14 cellular contexts compared by ENCODE assay signal in genomic region chr2:207471261-207471660, GRCh38. TPM values are rescaled to one million over a fixed set of nuclear protein-coding genes. Genes with fewer than 3 reads are reported as not detected.
DNase-seq lines count a peak whose midpoint lies in the region; FAIRE-seq and TF ChIP-seq lines count a peak whose summit lies in the region.
"Had no signal": no experiment of that assay in that cellular context is flagged by ENCODE, and none has a peak within 500 bp of the region (broad histone marks: within the 10 kb centered on the region; RNA-seq: fewer than 3 reads in every experiment).

No MANE protein-coding gene starts in this region.

- no peak overlapping the region for H3K23ac ChIP-seq in H1 (ENCODE audit: insufficient read length)
- no peak overlapping the region for H3K23ac ChIP-seq in mesendoderm (ENCODE audit: low read length)

- FAIRE-seq in H1 (lab: Jason Lieb, UNC): no peak
- FAIRE-seq: A549, K562 had no signal

- no peak overlapping the region for H3K4me3 ChIP-seq in H1 (ENCODE audit: extremely low read depth in 1 of 4, insufficient read depth in 2 of 4, low read depth in 3 of 4, low read length in 4 of 4)
- H3K4me3 ChIP-seq in mesendoderm (ENCODE audit: low read length): no peak overlapping the region
- H3K4me3 ChIP-seq in mammary epithelial cell (replicated peaks in 1 of 3; ENCODE audit: insufficient read depth in 1 of 3, low read depth in 2 of 3, low read length in 3 of 3): no peak overlapping the region
- H3K4me3 ChIP-seq: A549, GM23248, K562 had no signal

- H3K27me3 ChIP-seq in H1 (replicated peaks in 1 of 4; ENCODE audit: control insufficient read depth in 3 of 4, extremely low read depth in 1 of 4, insufficient read depth in 3 of 4, low read length in 3 of 4) (no peaks in the 10 kb centered on the region), mesendoderm (ENCODE audit: insufficient read depth, low read length, poor library complexity) (no peaks in the 10 kb centered on the region), mammary epithelial cell (ENCODE audit: insufficient read depth, low read length) (no peaks in the 10 kb centered on the region)

- intact Hi-C loops in mammary epithelial cell (cut with micrococcal nuclease): loop anchor here (5.0 to 10.0 kb wide), 3 partner anchors 219 to 396 kb away; no protein-coding TSS in a partner anchor

- H3K4me2 ChIP-seq in H1 (ENCODE audit: insufficient read depth in 1 of 2, low read depth in 2 of 2, low read length in 2 of 2): no peak overlapping the region
- H3K4me2 ChIP-seq in mesendoderm (ENCODE audit: low read length): no peak overlapping the region
- H3K4me2 ChIP-seq in mammary epithelial cell (ENCODE audit: insufficient read depth, low read depth, low read length): no peak overlapping the region
- H3K4me2 ChIP-seq: A549 had no signal

- H4K8ac ChIP-seq in H1 (ENCODE audit: extremely low read depth, insufficient read depth, low read length) (no peak overlapping the region), mesendoderm (ENCODE audit: low read depth, low read length) (no peak overlapping the region)

- H2BK5ac ChIP-seq in H1 (ENCODE audit: low read depth, low read length) (no peak overlapping the region), mesendoderm (ENCODE audit: low read length) (peak overlapping the region; percentile 48)

- H3K18ac ChIP-seq in H1 (ENCODE audit: extremely low read depth, low read length) (no peak overlapping the region), mesendoderm (ENCODE audit: low read length) (no peak overlapping the region)

- H4K91ac ChIP-seq in H1 (replicated peaks; ENCODE audit: insufficient read length, low read length): no peak overlapping the region

- no peak overlapping the region for H2AK5ac ChIP-seq in H1 (ENCODE audit: low read depth, low read length)
- H2AK5ac ChIP-seq in mesendoderm (ENCODE audit: low read length): peak overlapping the region; percentile 88

- DNase-seq in HEK293T (ENCODE audit: extremely low spot score) (no peak), H1 (ENCODE audit: low read depth in 1 of 2, low spot score in 2 of 2) (no peak), mesendoderm (no peak), superior temporal gyrus (ENCODE audit: extremely low spot score) (peak; percentile 11), AG08395 (ENCODE audit: low spot score) (no peak), mammary epithelial cell (no peak), kidney tubule cell (ENCODE audit: low spot score) (no peak)
- DNase-seq: Caco-2; CD8-positive, alpha-beta memory T cell; GM23248; H9 had no signal

- no peak for TF ChIP-seq CTCF in H1 (IDR thresholded peaks at IDR 0.05; ENCODE audit: control extremely low read depth in 1 of 3, insufficient read depth in 1 of 3, low read depth in 1 of 3, low read length in 3 of 3)
- no peak for TF ChIP-seq CTCF in mammary epithelial cell (conservative IDR thresholded peaks at IDR 0.05 in 1 of 2, IDR thresholded peaks at IDR 0.05 in 1 of 2; ENCODE audit: extremely low read depth in 1 of 2, insufficient read depth in 1 of 2, low read depth in 1 of 2, low read length in 2 of 2)

- no peak overlapping the region; the same call in 1 of the 2 replicates for H2BK15ac ChIP-seq in H1 (ENCODE audit: low read length)
- H2BK15ac ChIP-seq in mesendoderm (replicated peaks; ENCODE audit: low read depth): no peak overlapping the region

- no peaks in the 10 kb centered on the region for H4K20me1 ChIP-seq in H1 (replicated peaks in 1 of 2; ENCODE audit: control insufficient read depth in 1 of 2, insufficient read depth in 2 of 2, low read length in 2 of 2)
- no peaks in the 10 kb centered on the region for H4K20me1 ChIP-seq in mammary epithelial cell (ENCODE audit: insufficient read depth, low read length)

- H3K4ac ChIP-seq in H1 (replicated peaks; ENCODE audit: insufficient read length, low read depth, low read length) (no peak overlapping the region), mesendoderm (ENCODE audit: low read depth, low read length) (no peak overlapping the region)

- no peak for TF ChIP-seq EP300 in H1 (IDR thresholded peaks at IDR 0.05; ENCODE audit: borderline replicate concordance in 1 of 2, low read depth in 2 of 2, low read length in 2 of 2)

- POLR2A ChIA-PET in HEK293T (lab: Yijun Ruan, JAX): no interaction called here
- POLR2A ChIA-PET in H1 (lab: Charles Lee; ENCODE audit: partially characterized antibody): no interaction called here

- WGBS in H1 (ENCODE audit: extremely low coverage in 1 of 2, insufficient coverage in 1 of 2, insufficient read length in 1 of 2, insufficient replicate concordance in 2 of 2, low coverage in 1 of 2, low lambda C conversion rate in 2 of 2, missing lambda C conversion rate in 1 of 2), 2 experiments: 76% methylated on average over 4 of the region's 4 CpGs; no CpG with 5 or more reads in 1 of the 2 experiments
- no CpG with 5 or more reads among the region's 4 CpGs for WGBS in mesendoderm (ENCODE audit: extremely low coverage, insufficient coverage, low lambda C conversion rate)
- WGBS in mammary epithelial cell (ENCODE audit: low coverage, missing lambda C conversion rate): 96% methylated on average over 4 of the region's 4 CpGs

- dilution Hi-C loops in mammary epithelial cell (cut with HindIII; ENCODE audit: low sequenced_read_pairs): no loop called here

- H2BK120ac ChIP-seq in H1 (replicated peaks; ENCODE audit: low read depth, low read length) (no peak overlapping the region), mesendoderm (ENCODE audit: low read depth, low read length) (no peak overlapping the region)

- H3K56ac ChIP-seq in H1 (replicated peaks; ENCODE audit: insufficient read length, low read depth, low read length) (no peak overlapping the region), mesendoderm (ENCODE audit: low read length) (peak overlapping the region; percentile 67)

- no peak overlapping the region for H3K14ac ChIP-seq in H1 (ENCODE audit: insufficient read length)

- no peak overlapping the region for H3K9ac ChIP-seq in H1 (replicated peaks in 1 of 4; ENCODE audit: extremely low read depth in 1 of 4, low read depth in 3 of 4, low read length in 3 of 4)
- H3K9ac ChIP-seq in mesendoderm (ENCODE audit: low read length): no peak overlapping the region
- H3K9ac ChIP-seq in mammary epithelial cell (ENCODE audit: insufficient read depth, low read length): no peak overlapping the region
- H3K9ac ChIP-seq: GM23248 had no signal

- CTCF ChIA-PET in HEK293T (lab: Yijun Ruan, JAX): no interaction called here
- CTCF ChIA-PET in H1 (lab: Charles Lee; ENCODE audit: partially characterized antibody): interaction anchor here (0.5 to 3.5 kb wide), 9 partner anchors 12 to 489 kb away, joined by 3 to 13 read pairs (median 4); no protein-coding TSS in a partner anchor
- CTCF ChIA-PET in mammary epithelial cell (lab: Charles Lee; ENCODE audit: low non-redundant PET): no interaction called here

- no peaks in the 10 kb centered on the region for H3K36me3 ChIP-seq in H1 (ENCODE audit: control insufficient read depth in 2 of 4, insufficient read depth in 4 of 4, low read length in 3 of 4)
- H3K36me3 ChIP-seq in mesendoderm (ENCODE audit: control insufficient read depth, insufficient read depth, low read length): no peaks in the 10 kb centered on the region
- H3K36me3 ChIP-seq in mammary epithelial cell (ENCODE audit: insufficient read depth, low read length): no peaks in the 10 kb centered on the region

- H2BK20ac ChIP-seq in H1 (ENCODE audit: low read length): 0 out of 2 replicates have a peak overlapping the region, but pooled peaks have one; percentile 52

- H4K5ac ChIP-seq in H1 (ENCODE audit: insufficient read length, low read depth, low read length): no peak overlapping the region
- H4K5ac ChIP-seq in mesendoderm (ENCODE audit: low read length): peak overlapping the region; percentile 15

- in situ Hi-C loops in mammary epithelial cell (cut with MboI; ENCODE audit: low sequenced_read_pairs in 2 of 2): loop anchor here (5.0 to 25.0 kb wide), 5 partner anchors 309 to 776 kb away; partner anchors contain the start of gene KLF7 (in 2 of the 2)

- no TSS peak for BruUV-seq in mammary epithelial cell (replicated peaks; lab: Mats Ljungman, UMichigan)

- peaks cover under 1 to 12% (median 5%) of the 10 kb centered on the region in 4 experiments; a peak in 4 of 7 replicates for H3K4me1 ChIP-seq in H1 (replicated peaks in 1 of 4; ENCODE audit: control insufficient read depth in 3 of 4, insufficient read depth in 4 of 4, low read length in 3 of 4)
- peaks cover 8% of the 10 kb centered on the region for H3K4me1 ChIP-seq in mesendoderm (ENCODE audit: control insufficient read depth, low read depth, low read length)
- peaks cover 30% of the 10 kb centered on the region for H3K4me1 ChIP-seq in mammary epithelial cell (ENCODE audit: insufficient read depth, low read length)

- no peak for TF ChIP-seq RAD21 in H1 (IDR thresholded peaks at IDR 0.05 in 1 of 2, conservative IDR thresholded peaks at IDR 0.05 in 1 of 2; ENCODE audit: low read depth in 2 of 2, low read length in 2 of 2)

- peak overlapping the region; percentile 69; the same call in 1 of the 2 replicates for H2BK12ac ChIP-seq in H1 (ENCODE audit: low read depth, low read length)

- TF ChIP-seq POLR2A in H1 (IDR thresholded peaks at IDR 0.05; ENCODE audit: control extremely low read depth in 1 of 2, low read depth in 2 of 2, low read length in 2 of 2): no peak

- H3K79me2 ChIP-seq in H1 (ENCODE audit: control insufficient read depth in 1 of 2, insufficient read depth in 2 of 2, low read length in 2 of 2): no peaks in the 10 kb centered on the region
- H3K79me2 ChIP-seq in mesendoderm (ENCODE audit: control insufficient read depth, insufficient read depth, low read length): no peaks in the 10 kb centered on the region
- H3K79me2 ChIP-seq in mammary epithelial cell (ENCODE audit: insufficient read depth, low read length): no peaks in the 10 kb centered on the region

- H3K79me1 ChIP-seq in H1 (ENCODE audit: low read depth, low read length): no peaks in the 10 kb centered on the region
- no peaks in the 10 kb centered on the region for H3K79me1 ChIP-seq in mesendoderm (ENCODE audit: low read length)

- H2AFZ ChIP-seq in H1 (ENCODE audit: low read length): no peak overlapping the region
- no peak overlapping the region for H2AFZ ChIP-seq in mammary epithelial cell (ENCODE audit: low read depth, low read length)
- H2AFZ ChIP-seq: GM23248 had no signal

- no peaks in the 10 kb centered on the region for H3K23me2 ChIP-seq in H1 (ENCODE audit: low read depth, low read length)

- H3K9me3 ChIP-seq in H1 (ENCODE audit: insufficient read depth in 2 of 2, low read depth in 1 of 2, low read length in 1 of 2) (no peaks in the 10 kb centered on the region), mammary epithelial cell (replicated peaks; ENCODE audit: insufficient read depth, low read length) (no peaks in the 10 kb centered on the region)
- H3K9me3 ChIP-seq: A549, Caco-2 had no signal

- H3K27ac ChIP-seq in H1 (ENCODE audit: low read depth, low read length) (no peak overlapping the region), mesendoderm (ENCODE audit: low read depth, low read length) (no peak overlapping the region), mammary epithelial cell (ENCODE audit: insufficient read depth, low read depth, low read length) (no peak overlapping the region)
- H3K27ac ChIP-seq: GM23248, HL-60 had no signal

RNA-seq across cellular contexts. Expression of gene CREB1, which starts 58.5 kb away (rescaled TPM):
- 97.4 and 99.0 TPM in 2 replicates for total RNA-seq in H1 (2021; fragmentation: NEBNext Ultra II Directional; extraction: Animal tissue kit (Norgen Biotek cat#: 25700))
- polyA plus RNA-seq in H1 (2011; rRNA removed) (32.2 and 46.3 TPM in 2 replicates), mammary epithelial cell (29.3 TPM)
- 42.5 TPM for polyA plus RNA-seq in H1 (2011; cell fraction: cytosol; rRNA removed)
- 69.6 TPM for polyA plus RNA-seq in H1 (2011; cell fraction: nucleus; rRNA removed)
- 46.2 to 59.9 TPM (median 57.8 TPM) in 4 replicates for polyA plus RNA-seq in H1 (2012, experiment 1 of 2)
- polyA plus RNA-seq in H1 (2012, experiment 2 of 2): 3.6 TPM
- 48.0 TPM for polyA plus RNA-seq in H1 (2013, experiment 1 of 2)
- polyA plus RNA-seq in H1 (2013, experiment 2 of 2): 52.3 TPM
- polyA minus RNA-seq in H1 (2011; rRNA and poly(A)+ RNA removed): 220 and 369 TPM in 2 replicates
- polyA minus RNA-seq in H1 (2011; cell fraction: cytosol; rRNA and poly(A)+ RNA removed): 79.6 TPM
- polyA minus RNA-seq in H1 (2011; cell fraction: nucleus; rRNA and poly(A)+ RNA removed): 189 TPM
- 42.3 TPM for polyA plus RNA-seq in mesendoderm (2013, experiment 1 of 2)
- polyA plus RNA-seq in mesendoderm (2013, experiment 2 of 2): 46.2 TPM
- total RNA-seq in mammary epithelial cell: 10 to 100 TPM; 42.3 to 75.5 TPM
- polyA minus RNA-seq in mammary epithelial cell: 32.7 TPM
